ENCODE assay signal across 25 cellular contexts in the genomic region with DNA sequence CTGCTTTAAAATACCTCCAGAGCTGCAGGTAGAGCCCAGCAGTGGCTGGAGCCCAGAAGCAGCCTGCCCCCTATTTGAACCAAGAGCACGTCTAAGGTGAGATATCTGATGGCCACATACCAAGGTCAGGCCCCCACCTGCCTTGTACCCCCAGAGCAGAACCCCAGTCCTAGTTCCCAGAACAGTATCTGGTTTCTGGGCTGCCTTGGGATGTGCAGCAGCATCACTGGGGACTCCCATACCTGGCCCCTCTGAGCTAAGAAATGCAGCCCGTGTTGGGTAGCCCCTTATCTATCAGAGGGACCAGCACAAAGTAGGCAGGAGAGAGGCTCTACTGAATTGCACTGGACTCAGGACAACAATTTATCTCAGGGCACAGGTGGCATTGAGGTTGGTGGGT. TPM values are rescaled to one million over a fixed set of nuclear protein-coding genes. Genes with fewer than 3 reads are reported as not detected.
"Had no signal": no experiment of that assay in that cellular context is flagged by ENCODE, and none has a peak within 500 bp of the region (broad histone marks: within the 10 kb centered on the region; RNA-seq: fewer than 3 reads in every experiment).

No MANE protein-coding gene starts in this region.

- H3K27me3 Mint-ChIP-seq: brain had no signal

- H3K9me3 ChIP-seq: thyroid gland had no signal

- H3K36me3 Mint-ChIP-seq: activated naive CD4-positive, alpha-beta T cell treated with anti-CD3 and anti-CD28 coated beads, Interleukin-2, amount 50 U/mL, for 24 hours; brain had no signal

- H3K4me3 ChIP-seq: thyroid gland had no signal

- ATAC-seq: left colon, sciatic nerve, SK-N-SH treated with all-trans-retinoic acid at 6 μM for 48 hours had no signal

- H3K4me1 Mint-ChIP-seq: nephron progenitor cell had no signal

- H3K27ac Mint-ChIP-seq: activated naive CD4-positive, alpha-beta T cell treated with anti-CD3 and anti-CD28 coated beads, Interleukin-2, amount 50 U/mL, for 24 hours; brain; nephron progenitor cell had no signal

- H3K4me1 ChIP-seq: thyroid gland had no signal

- H3K4me3 Mint-ChIP-seq: activated naive CD4-positive, alpha-beta T cell treated with anti-CD3 and anti-CD28 coated beads, Interleukin-2, amount 50 U/mL, for 24 hours; brain; nephron progenitor cell had no signal

- H3K36me3 ChIP-seq: thyroid gland had no signal

- H3K9me3 Mint-ChIP-seq: activated naive CD4-positive, alpha-beta T cell treated with anti-CD3 and anti-CD28 coated beads, Interleukin-2, amount 50 U/mL, for 24 hours; brain; nephron progenitor cell had no signal

- H3K27ac ChIP-seq: thyroid gland, VCaP had no signal

- DNase-seq: activated CD4-positive, CD25-positive, alpha-beta regulatory T cell treated with anti-CD3 and anti-CD28 coated beads, Interleukin-2, amount 50 U/mL, for 72 hours; activated effector memory CD4-positive, alpha-beta T cell treated with anti-CD3 and anti-CD28 coated beads, Interleukin-2, amount 50 U/mL, for 16 hours; anterior cingulate cortex; dermis blood vessel endothelial cell; effector memory CD4-positive, alpha-beta T cell; hypothalamus; left colon; mesenchymal stem cell; nephron progenitor cell; occipital lobe; posterior cingulate gyrus; small intestine; stimulated activated CD4-positive, alpha-beta T cell treated with anti-CD3 and anti-CD28 coated beads, Interleukin-15, amount 100 ng/mL, for 24 hours; stimulated activated CD8-positive, alpha-beta memory T cell treated with anti-CD3 and anti-CD28 coated beads, Interleukin-4, amount 100 ng/mL, for 48 hours; stimulated activated naive CD4-positive, alpha-beta T cell treated with Interleukin-2 at 50 U/mL for 16 hours; thyroid gland had no signal

- H3K27me3 ChIP-seq: thyroid gland had no signal

RNA-seq across cellular contexts. Expression of a gene that starts 8.9 kb away (rescaled TPM):
- total RNA-seq: dermis blood vessel endothelial cell; endothelial cell of umbilical vein; left colon; mononuclear cell; myocyte; T-helper 2 cell treated with Interferon-gamma antibody and Interleukin-4, amounts not matched to agents 100 ng/mL and 5 ng/mL, for 36 hours had no signal
- polyA plus RNA-seq: endothelial cell of umbilical vein had no signal
